In the genomic region with DNA sequence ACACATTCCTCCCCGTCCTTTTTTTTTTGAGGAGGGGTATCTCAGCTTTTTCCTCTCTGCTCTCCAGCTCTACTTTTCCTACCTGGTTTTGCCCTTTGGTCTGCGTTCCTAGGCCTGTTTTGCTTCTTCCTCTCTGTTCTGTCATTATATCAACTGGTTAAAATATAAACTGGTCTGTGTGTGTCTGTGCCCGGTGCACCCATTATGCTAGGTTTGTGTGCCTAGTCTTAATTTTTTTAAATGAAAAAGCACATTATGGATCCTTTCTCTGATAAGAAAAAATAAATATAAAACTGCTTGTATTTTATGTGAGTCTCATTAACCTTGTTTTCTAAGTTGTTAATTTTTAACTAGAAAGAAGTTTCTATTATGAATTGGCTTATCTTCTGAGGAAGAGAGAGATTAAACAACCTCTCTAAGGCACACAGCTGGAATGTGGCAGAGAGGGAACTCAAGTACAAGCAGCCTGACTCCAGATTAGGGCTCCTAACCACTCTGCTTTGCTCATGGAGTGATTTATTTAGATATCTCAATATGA, we compare ENCODE assay signal across 22 cellular contexts. TPM values are rescaled to one million over a fixed set of nuclear protein-coding genes. Genes with fewer than 3 reads are reported as not detected.
DNase-seq lines count a peak whose midpoint lies in the region; ATAC-seq and TF ChIP-seq lines count a peak whose summit lies in the region.
"Had no signal": no experiment of that assay in that cellular context is flagged by ENCODE, and none has a peak within 500 bp of the region (broad histone marks: within the 10 kb centered on the region; RNA-seq: fewer than 3 reads in every experiment).

No MANE protein-coding gene starts in this region.

- H3K4me3 ChIP-seq in colonic mucosa (no peak overlapping the region), mucosa of descending colon (no peak overlapping the region), aorta (ENCODE audit: low read length in 2 of 2) (no peak overlapping the region)
- H3K4me3 ChIP-seq: lower lobe of right lung, MG63, uterus had no signal

- intact Hi-C loops in colonic mucosa (cut with DNase I) = no loop called here
- intact Hi-C loops in mucosa of descending colon (cut with DNase I, micrococcal nuclease) = no loop called here
- intact Hi-C loops in aorta (cut with DNase I) = no loop called here

- no peaks in the 10 kb centered on the region for H3K4me1 ChIP-seq in colonic mucosa
- peaks cover 8% of the 10 kb centered on the region for H3K4me1 ChIP-seq in mucosa of descending colon (ENCODE audit: low read depth)
- H3K4me1 ChIP-seq in aorta (ENCODE audit: control insufficient read depth in 1 of 2, insufficient read depth in 2 of 2, low read length in 2 of 2) = no peaks in the 10 kb centered on the region
- H3K4me1 ChIP-seq: lower lobe of right lung, uterus had no signal

- no peaks in the 10 kb centered on the region for H3K36me3 ChIP-seq in colonic mucosa
- H3K36me3 ChIP-seq in mucosa of descending colon (ENCODE audit: low read depth) = no peaks in the 10 kb centered on the region
- H3K36me3 ChIP-seq in aorta (ENCODE audit: control insufficient read depth in 1 of 2, insufficient read depth in 2 of 2, low read length in 1 of 2) = no peaks in the 10 kb centered on the region
- H3K36me3 ChIP-seq: lower lobe of right lung, MG63, uterus had no signal

- TF ChIP-seq CTCF in 22Rv1 (IDR thresholded peaks at IDR 0.05) (no peak), colonic mucosa (IDR thresholded peaks at IDR 0.05) (no peak), mucosa of descending colon (IDR thresholded peaks at IDR 0.05) (no peak)

- 79 to 87% methylated on average over 3 of the region's 3 CpGs for WGBS in aorta, 2 donors

- H3K27me3 ChIP-seq in colonic mucosa (no peaks in the 10 kb centered on the region), aorta (ENCODE audit: control insufficient read depth in 1 of 2, insufficient read depth in 2 of 2, low read length in 1 of 2) (no peaks in the 10 kb centered on the region)
- H3K27me3 ChIP-seq: MG63, uterus had no signal

- ATAC-seq in mucosa of descending colon (peak; percentile 87), HG03521 (IDR thresholded peaks at IDR 0.05; ENCODE audit: unreplicated experiment) (no peak), GM18511 (IDR thresholded peaks at IDR 0.05; ENCODE audit: unreplicated experiment) (no peak), aorta (ENCODE audit: low FRiP score) (no peak)
- ATAC-seq: activated CD4-positive, alpha-beta T cell treated with anti-CD3 and anti-CD28 coated beads for 36 hours; natural killer cell treated with Interleukin-12 subunit alpha and Interleukin-12 subunit beta and Interleukin-15 and Interleukin-18, amount 100 ng/mL, for 72 hours; stimulated activated naive CD8-positive, alpha-beta T cell treated with anti-CD3 and anti-CD28 coated beads, Interleukin-15, Interleukin-2, amounts not matched to agents 100 U/mL and 50 U/mL, for 24 hours had no signal

- H3K27ac ChIP-seq in 22Rv1 (peak overlapping the region; percentile 80), colonic mucosa (peak overlapping the region; percentile 23), aorta (ENCODE audit: low read depth in 1 of 2, low read length in 2 of 2) (no peak overlapping the region)
- H3K27ac ChIP-seq: lower lobe of right lung, uterus had no signal

- DNase-seq in HT-29 (ENCODE audit: low spot score) = peak; percentile 61
- peak; percentile 45 for DNase-seq in colonic mucosa
- peak in 1 of 3 donors; percentile 50 for DNase-seq in mucosa of descending colon
- no peak for DNase-seq in ureter (ENCODE audit: low spot score)
- no peak for DNase-seq in aorta
- DNase-seq: activated CD4-positive, alpha-beta T cell treated with anti-CD3 and anti-CD28 coated beads for 36 hours; activated naive CD4-positive, alpha-beta T cell treated with anti-CD3 and anti-CD28 coated beads for 36 hours; CD4-positive, alpha-beta memory T cell; foreskin fibroblast; lower lobe of right lung; MG63; NCI-H187 treated with DMSO at 0.1 percent for 48 hours; stimulated activated naive CD8-positive, alpha-beta T cell treated with anti-CD3 and anti-CD28 coated beads, Interleukin-15, Interleukin-2, amounts not matched to agents 100 U/mL and 50 U/mL, for 24 hours; T1000; uterus had no signal

- H3K9ac ChIP-seq in colonic mucosa (ENCODE audit: low read depth in 2 of 2, low read length in 2 of 2) = peak overlapping the region in 1 of 2 donors; percentile 36

- H3K9me3 ChIP-seq in colonic mucosa (no peaks in the 10 kb centered on the region), mucosa of descending colon (no peaks in the 10 kb centered on the region), aorta (ENCODE audit: control insufficient read depth, low read length) (no peaks in the 10 kb centered on the region)
- H3K9me3 ChIP-seq: lower lobe of right lung, MG63, uterus had no signal

RNA-seq across cellular contexts. Expression of a gene that starts 17.4 kb away (rescaled TPM):
- total RNA-seq in HT-29 (2014; rRNA removed; shearing (Covaris generic)) = 5.3 and 6.8 TPM in 2 replicates
- total RNA-seq in colonic mucosa = 1 to 10 TPM; 1.5 to 3.0 TPM
- total RNA-seq in mucosa of descending colon = 1 to 10 TPM; 2.1 to 8.6 (median 2.5) TPM
- total RNA-seq in ureter = 2.4 TPM
- 1 to 10 TPM; 1.1 to 1.4 TPM for total RNA-seq in aorta
- polyA plus RNA-seq in aorta = under 1 TPM in 1 of 2 donors, not detected in 1; 0.63 TPM
- total RNA-seq: activated CD4-positive, alpha-beta T cell treated with anti-CD3 and anti-CD28 coated beads for 36 hours; activated naive CD4-positive, alpha-beta T cell treated with anti-CD3 and anti-CD28 coated beads for 36 hours; astrocyte; CD4-positive, alpha-beta memory T cell; endothelial cell of umbilical vein; natural killer cell treated with Interleukin-12 subunit alpha and Interleukin-12 subunit beta and Interleukin-15 and Interleukin-18, amount 100 ng/mL, for 72 hours; SK-MEL-5 had no signal
- polyA plus RNA-seq: CD4-positive, alpha-beta memory T cell; endothelial cell of umbilical vein had no signal

Comparison
In these comparisons a context has a peak if more than half of its experiments do, and no peak if none do; other contexts are left out.
1. H3K27ac ChIP-seq: peak in 22Rv1 (single experiment) and colonic mucosa (single experiment); none in aorta (0 of 2).
2. DNase-seq: peak in HT-29 (single experiment) and colonic mucosa (single experiment); none in ureter (single experiment) and aorta (0 of 2).